In genomic region chr22:47423266-47423665, GRCh38 we compare ENCODE assay signal across 29 cellular contexts.
"Had no signal": no experiment of that assay in that cellular context is flagged by ENCODE, and none has a peak within 500 bp of the region (broad histone marks: within the 10 kb centered on the region; RNA-seq: fewer than 3 reads in every experiment).

No MANE protein-coding gene starts in this region.

- H3K27me3 Mint-ChIP-seq: progenitor cell of endocrine pancreas had no signal

- H3K27ac Mint-ChIP-seq: naive thymus-derived CD8-positive, alpha-beta T cell; natural killer cell treated with Interleukin-12 subunit alpha and Interleukin-12 subunit beta and Interleukin-15 and Interleukin-18, amount 100 ng/mL, for 72 hours; nephron progenitor cell; progenitor cell of endocrine pancreas; stimulated activated effector memory CD8-positive, alpha-beta T cell treated with anti-CD3 and anti-CD28 coated beads, Interleukin-12 subunit alpha, Interleukin-12 subunit beta, amount 100 ng/mL, for 72 hours; stimulated activated naive B cell treated with anti-CD40 and anti-IgM and Interleukin-4, amounts not matched to agents 10 μg/mL and 1 μg/mL and 100 μg/mL, for 72 hours; stimulated activated naive CD8-positive, alpha-beta T cell treated with anti-CD3 and anti-CD28 coated beads, Interleukin-15, Interleukin-2, amounts not matched to agents 100 ng/mL and 50 ng/mL, for 24 hours had no signal

- H3K36me3 Mint-ChIP-seq: naive thymus-derived CD8-positive, alpha-beta T cell; natural killer cell treated with Interleukin-12 subunit alpha and Interleukin-12 subunit beta and Interleukin-15 and Interleukin-18, amount 100 ng/mL, for 72 hours; stimulated activated naive B cell treated with anti-CD40 and anti-IgM and Interleukin-4, amounts not matched to agents 10 μg/mL and 1 μg/mL and 100 μg/mL, for 72 hours had no signal

- H3K4me1 Mint-ChIP-seq: naive thymus-derived CD8-positive, alpha-beta T cell; nephron progenitor cell; neural crest cell; stimulated activated effector memory CD8-positive, alpha-beta T cell treated with anti-CD3 and anti-CD28 coated beads, Interleukin-12 subunit alpha, Interleukin-12 subunit beta, amount 100 ng/mL, for 72 hours; stimulated activated naive B cell treated with anti-CD40 and anti-IgM and Interleukin-4, amounts not matched to agents 10 μg/mL and 1 μg/mL and 100 μg/mL, for 72 hours had no signal

- H3K4me3 Mint-ChIP-seq: naive thymus-derived CD8-positive, alpha-beta T cell; natural killer cell treated with Interleukin-12 subunit alpha and Interleukin-12 subunit beta and Interleukin-15 and Interleukin-18, amount 100 ng/mL, for 72 hours; nephron progenitor cell; neural crest cell; stimulated activated effector memory CD8-positive, alpha-beta T cell treated with anti-CD3 and anti-CD28 coated beads, Interleukin-12 subunit alpha, Interleukin-12 subunit beta, amount 100 ng/mL, for 72 hours; stimulated activated naive B cell treated with anti-CD40 and anti-IgM and Interleukin-4, amounts not matched to agents 10 μg/mL and 1 μg/mL and 100 μg/mL, for 72 hours; stimulated activated naive CD8-positive, alpha-beta T cell treated with anti-CD3 and anti-CD28 coated beads, Interleukin-15, Interleukin-2, amounts not matched to agents 100 ng/mL and 50 ng/mL, for 24 hours had no signal

- H3K27ac ChIP-seq: neutrophil, ovary, parathyroid adenoma, psoas muscle, right lobe of liver, sigmoid colon, stomach, thoracic aorta, thyroid gland, tibial nerve, upper lobe of left lung, vagina had no signal

- H3K4me3 ChIP-seq: ovary, psoas muscle, right lobe of liver, sigmoid colon, stomach, thoracic aorta, thyroid gland, tibial nerve, upper lobe of left lung, vagina had no signal

- H2AFZ ChIP-seq: parathyroid adenoma had no signal

- H3K4me1 ChIP-seq: parathyroid adenoma, psoas muscle, right lobe of liver, sigmoid colon, stomach, thyroid gland, tibial nerve, upper lobe of left lung, vagina had no signal

- H3K9me3 ChIP-seq: neutrophil, ovary, psoas muscle, right lobe of liver, stomach, thoracic aorta, thyroid gland, tibial nerve, upper lobe of left lung, vagina had no signal

- H3K9ac ChIP-seq: parathyroid adenoma had no signal

- H3K36me3 ChIP-seq: neutrophil, ovary, right lobe of liver, sigmoid colon, stomach, thoracic aorta, thyroid gland, tibial nerve, upper lobe of left lung, vagina had no signal

- H3K79me2 ChIP-seq: parathyroid adenoma had no signal

- ATAC-seq: naive thymus-derived CD8-positive, alpha-beta T cell; psoas muscle; right cardiac atrium; stimulated activated effector memory CD8-positive, alpha-beta T cell treated with anti-CD3 and anti-CD28 coated beads, Interleukin-12 subunit alpha, Interleukin-12 subunit beta, amount 100 ng/mL, for 72 hours; stimulated activated naive B cell treated with anti-CD40 and anti-IgM and Interleukin-4, amounts not matched to agents 10 μg/mL and 1 μg/mL and 100 μg/mL, for 72 hours had no signal

- H3K27me3 ChIP-seq: neutrophil, ovary, right lobe of liver, thyroid gland, tibial nerve, upper lobe of left lung, vagina had no signal

- DNase-seq: naive thymus-derived CD8-positive, alpha-beta T cell; nephron progenitor cell; nucleus accumbens; ovary; posterior cingulate gyrus; psoas muscle; right cardiac atrium; right lobe of liver; sigmoid colon; small intestine; stimulated activated CD4-positive, alpha-beta T cell treated with anti-CD3 and anti-CD28 coated beads, Interleukin-15, amount 100 ng/mL, for 24 hours; stimulated activated CD4-positive, alpha-beta T cell treated with anti-CD3 and anti-CD28 coated beads, Interleukin-2, amount 100 ng/mL, for 24 hours; stimulated activated CD4-positive, alpha-beta T cell treated with anti-CD3 and anti-CD28 coated beads, Interleukin-2, amount 100 ng/mL, for 48 hours; stimulated activated CD4-positive, alpha-beta T cell treated with anti-CD3 and anti-CD28 coated beads, Interleukin-4, amount 100 ng/mL, for 24 hours; stimulated activated naive B cell treated with anti-CD40 and anti-IgM and Interleukin-4, amounts not matched to agents 10 μg/mL and 1 μg/mL and 100 μg/mL, for 72 hours; stimulated activated naive CD4-positive, alpha-beta T cell treated with Interleukin-2 at 50 U/mL for 16 hours; stomach; thyroid gland had no signal
